In genomic region chr12:51622564-51622963, GRCh38 we compare ENCODE assay signal across 1 cellular context.
TF ChIP-seq lines count a peak whose summit lies in the region.

No MANE protein-coding gene starts in this region.

TF ChIP-seq in SK-N-SH treated with all-trans-retinoic acid at 6 μM for 48 hours, 23 proteins besides CTCF, POLR2A, EP300 and RAD21 (continued from another document):
- TF ChIP-seq PPARA (CRISPR knock-in tag; IDR thresholded peaks at IDR 0.05; ENCODE audit: borderline replicate concordance) (no peak), SNAI2 (CRISPR knock-in tag; IDR thresholded peaks at IDR 0.05) (no peak), ARNTL (CRISPR knock-in tag; IDR thresholded peaks at IDR 0.05; ENCODE audit: borderline replicate concordance, low read depth) (no peak)
